1 cellular context compared by ENCODE assay signal in the genomic region with DNA sequence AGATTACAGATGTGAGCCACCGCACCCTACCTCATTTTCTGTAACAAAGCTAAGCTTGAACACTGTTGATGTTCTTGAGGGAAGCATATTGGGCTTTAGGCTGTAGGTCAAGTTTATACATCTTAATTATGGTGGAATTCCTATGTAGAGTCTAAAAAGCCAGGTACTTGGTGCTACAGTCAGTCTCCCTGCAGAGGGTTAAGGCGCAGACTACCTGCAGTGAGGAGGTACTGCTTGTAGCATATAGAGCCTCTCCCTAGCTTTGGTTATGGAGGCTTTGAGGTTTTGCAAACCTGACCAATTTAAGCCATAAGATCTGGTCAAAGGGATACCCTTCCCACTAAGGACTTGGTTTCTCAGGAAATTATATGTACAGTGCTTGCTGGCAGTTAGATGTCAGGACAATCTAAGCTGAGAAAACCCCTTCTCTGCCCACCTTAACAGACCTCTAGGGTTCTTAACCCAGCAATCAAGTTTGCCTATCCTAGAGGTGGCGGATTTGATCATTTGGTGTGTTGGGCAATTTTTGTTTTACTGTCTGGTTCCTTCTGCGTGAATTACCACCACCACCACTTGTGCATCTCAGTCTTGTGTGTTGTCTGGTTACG.
TF ChIP-seq lines count a peak whose summit lies in the region.

No MANE protein-coding gene starts in this region.

TF ChIP-seq in H1, 55 proteins besides CTCF, POLR2A, EP300 and RAD21:
- TF ChIP-seq POLR2AphosphoS5 (IDR thresholded peaks at IDR 0.05; ENCODE audit: low read depth, low read length) (peak; percentile 26), HDAC2 (IDR thresholded peaks at IDR 0.05; ENCODE audit: borderline replicate concordance in 1 of 2, low read depth in 2 of 2, low read length in 2 of 2) (no peak)
